9 cellular contexts compared by ENCODE assay signal in genomic region chr1:55640708-55641473, GRCh38.
DNase-seq lines count a peak whose midpoint lies in the region; ATAC-seq lines count a peak whose summit lies in the region.
"Had no signal": no experiment of that assay in that cellular context is flagged by ENCODE, and none has a peak within 500 bp of the region (broad histone marks: within the 10 kb centered on the region; RNA-seq: fewer than 3 reads in every experiment).

No MANE protein-coding gene starts in this region.

- peak overlapping the region; percentile 57 for H3K4me3 Mint-ChIP-seq in dendritic cell treated with granulocyte-macrophage colony-stimulating factor and Interleukin-4, amounts not matched to agents 40 ng/mL and 50 ng/mL, for 4 days

- ATAC-seq in GM21367 (IDR thresholded peaks at IDR 0.05; ENCODE audit: unreplicated experiment), result peak; percentile 66

- H3K9me3 Mint-ChIP-seq in dendritic cell treated with granulocyte-macrophage colony-stimulating factor and Interleukin-4, amounts not matched to agents 40 ng/mL and 50 ng/mL, for 4 days, result no peaks in the 10 kb centered on the region
- H3K9me3 Mint-ChIP-seq: activated naive CD8-positive, alpha-beta T cell treated with anti-CD3 and anti-CD28 coated beads, Interleukin-2, amount 10 ng/mL, durations not matched to agents 7 days and 5 days had no signal

- intact Hi-C loops in dendritic cell treated with granulocyte-macrophage colony-stimulating factor and Interleukin-4, amounts not matched to agents 40 ng/mL and 50 ng/mL, for 4 days (cut with micrococcal nuclease), result no loop called here

- DNase-seq in AG20443 (ENCODE audit: low spot score) (peak; percentile 93), RPMI8226 (peak; percentile 77), middle frontal gyrus (ENCODE audit: extremely low spot score, low spot score) (peak; percentile 22), DMS79 treated with DMSO at 0.1 percent for 48 hours (lab: John Stamatoyannopoulos, UW) (no peak), NK-92 (lab: John Stamatoyannopoulos, UW; ENCODE audit: unreplicated experiment) (no peak)
- DNase-seq: activated naive CD8-positive, alpha-beta T cell treated with anti-CD3 and anti-CD28 coated beads, Interleukin-2, amount 10 ng/mL, durations not matched to agents 7 days and 5 days had no signal

- peak overlapping the region; percentile 46 to 71 (median 70) for H3K4me3 ChIP-seq in subcutaneous abdominal adipose tissue (ENCODE audit: low read depth in 1 of 5, low read length in 5 of 5)

- no peaks in the 10 kb centered on the region for H3K27me3 ChIP-seq in subcutaneous abdominal adipose tissue (ENCODE audit: control insufficient read depth in 5 of 5, insufficient read depth in 4 of 5, low read length in 5 of 5)

- H3K9ac ChIP-seq in subcutaneous abdominal adipose tissue (ENCODE audit: low read length in 5 of 5), result peak overlapping the region in 4 of 5 donors; percentile 6 to 62 (median 26)

- H3K4me1 Mint-ChIP-seq in dendritic cell treated with granulocyte-macrophage colony-stimulating factor and Interleukin-4, amounts not matched to agents 40 ng/mL and 50 ng/mL, for 4 days (ENCODE audit: low read depth), result peaks cover 17% of the 10 kb centered on the region
- H3K4me1 Mint-ChIP-seq: activated naive CD8-positive, alpha-beta T cell treated with anti-CD3 and anti-CD28 coated beads, Interleukin-2, amount 10 ng/mL, durations not matched to agents 7 days and 5 days had no signal

- H3K27ac ChIP-seq in subcutaneous abdominal adipose tissue (ENCODE audit: low read depth, low read length), result peak overlapping the region; percentile 43

- H3K36me3 ChIP-seq in subcutaneous abdominal adipose tissue (ENCODE audit: control insufficient read depth in 5 of 5, insufficient read depth in 5 of 5, low read length in 5 of 5), result no peaks in the 10 kb centered on the region

- peaks cover 2% of the 10 kb centered on the region for H3K27me3 Mint-ChIP-seq in dendritic cell treated with granulocyte-macrophage colony-stimulating factor and Interleukin-4, amounts not matched to agents 40 ng/mL and 50 ng/mL, for 4 days
- H3K27me3 Mint-ChIP-seq: activated naive CD8-positive, alpha-beta T cell treated with anti-CD3 and anti-CD28 coated beads, Interleukin-2, amount 10 ng/mL, durations not matched to agents 7 days and 5 days had no signal

- peaks cover 0 to 12% (median 10%) of the 10 kb centered on the region in 5 donors for H3K4me1 ChIP-seq in subcutaneous abdominal adipose tissue (ENCODE audit: control insufficient read depth in 5 of 5, insufficient read depth in 5 of 5, low read length in 5 of 5)

- no peaks in the 10 kb centered on the region for H3K36me3 Mint-ChIP-seq in dendritic cell treated with granulocyte-macrophage colony-stimulating factor and Interleukin-4, amounts not matched to agents 40 ng/mL and 50 ng/mL, for 4 days (ENCODE audit: low read depth)
- H3K36me3 Mint-ChIP-seq: activated naive CD8-positive, alpha-beta T cell treated with anti-CD3 and anti-CD28 coated beads, Interleukin-2, amount 10 ng/mL, durations not matched to agents 7 days and 5 days had no signal

- peak overlapping the region; percentile 63 for H3K27ac Mint-ChIP-seq in dendritic cell treated with granulocyte-macrophage colony-stimulating factor and Interleukin-4, amounts not matched to agents 40 ng/mL and 50 ng/mL, for 4 days
- H3K27ac Mint-ChIP-seq: activated naive CD8-positive, alpha-beta T cell treated with anti-CD3 and anti-CD28 coated beads, Interleukin-2, amount 10 ng/mL, durations not matched to agents 7 days and 5 days had no signal

- no peaks in the 10 kb centered on the region for H3K9me3 ChIP-seq in subcutaneous abdominal adipose tissue (ENCODE audit: control insufficient read depth in 5 of 5, low read length in 5 of 5)

Comparison
In these comparisons a context has a peak if more than half of its experiments do, and no peak if none do; other contexts are left out.
1. DNase-seq: peak in AG20443 (single experiment), RPMI8226 (single experiment) and middle frontal gyrus (single experiment); none in DMS79 treated with DMSO at 0.1 percent for 48 hours (single experiment) and NK-92 (single experiment).